11 cellular contexts compared by ENCODE assay signal in the genomic region with DNA sequence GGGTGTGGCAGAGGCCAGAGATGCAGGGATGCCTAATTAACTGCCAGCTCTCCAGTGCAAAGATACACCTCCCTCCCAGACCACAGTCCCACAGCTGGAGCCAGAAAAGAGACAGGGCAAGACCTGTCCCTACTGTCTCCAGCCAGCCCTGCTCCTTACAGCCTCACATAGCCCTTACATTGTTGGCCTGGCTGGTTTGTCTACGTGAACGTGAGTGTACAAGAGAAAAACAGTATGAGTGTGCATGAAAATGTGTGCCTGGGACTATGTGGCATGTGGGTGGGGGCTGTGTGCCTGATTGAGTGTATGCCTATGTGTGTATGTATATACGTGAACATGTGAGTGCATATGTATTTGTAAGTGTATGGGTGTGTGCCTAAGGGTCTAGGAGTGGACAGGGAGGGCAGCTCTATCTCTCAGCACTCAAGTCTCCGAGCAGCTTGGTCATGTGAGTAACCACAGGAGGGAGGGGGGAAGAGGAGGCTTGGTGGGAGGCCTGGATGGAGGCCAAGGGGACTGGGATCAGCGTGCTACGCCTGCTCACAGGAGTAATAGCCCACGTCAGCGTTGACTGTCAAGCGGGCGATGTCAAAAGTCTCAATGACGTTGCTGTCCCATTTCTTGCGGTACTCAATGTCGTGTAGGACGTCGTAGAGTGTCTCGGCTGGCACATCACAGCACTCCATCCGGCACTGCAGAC. TPM values are rescaled to one million over a fixed set of nuclear protein-coding genes. Genes with fewer than 3 reads are reported as not detected.
DNase-seq lines count a peak whose midpoint lies in the region; ATAC-seq and TF ChIP-seq lines count a peak whose summit lies in the region.
"Had no signal": no experiment of that assay in that cellular context is flagged by ENCODE, and none has a peak within 500 bp of the region (broad histone marks: within the 10 kb centered on the region; RNA-seq: fewer than 3 reads in every experiment).

No MANE protein-coding gene starts in this region.

- peak overlapping the region; percentile 33 for H2AK9ac ChIP-seq in IMR-90 (replicated peaks; ENCODE audit: low read depth, low read length, poor library complexity)

- H3K9me3 ChIP-seq in IMR-90 (ENCODE audit: control insufficient read depth, insufficient read depth, low read length) (peaks cover 5% of the 10 kb centered on the region; the same call in 1 of the 2 replicates), smooth muscle cell (replicated peaks; ENCODE audit: low read depth) (no peaks in the 10 kb centered on the region)

- TF ChIP-seq CTCF in IMR-90 (conservative IDR thresholded peaks at IDR 0.05; ENCODE audit: low read depth, low read length) (no peak), smooth muscle cell (IDR thresholded peaks at IDR 0.05; ENCODE audit: borderline replicate concordance, insufficient read depth, poor library complexity, severe bottlenecking) (no peak)

- H3K56ac ChIP-seq in IMR-90 (ENCODE audit: extremely low read depth, insufficient read depth, low read length): no peak overlapping the region

- H3K4me3 ChIP-seq in IMR-90 (ENCODE audit: insufficient read depth, low read depth, low read length): no peak overlapping the region
- H3K4me3 ChIP-seq in smooth muscle cell: no peak overlapping the region
- no peak overlapping the region for H3K4me3 ChIP-seq in H7 (ENCODE audit: insufficient read depth, low read depth, low read length)

- H3K79me2 ChIP-seq in smooth muscle cell (ENCODE audit: low read depth): peaks cover 4% of the 10 kb centered on the region

- H3K23ac ChIP-seq in IMR-90 (ENCODE audit: low read depth, low read length): peak overlapping the region; percentile 25

- H2AFZ ChIP-seq in IMR-90 (replicated peaks; ENCODE audit: low read length, poor library complexity) (peak overlapping the region; percentile 79), smooth muscle cell (ENCODE audit: low read depth) (no peak overlapping the region)

- peak overlapping the region; percentile 55 for H2AK5ac ChIP-seq in IMR-90 (ENCODE audit: low read depth, low read length)

- H4K91ac ChIP-seq in IMR-90 (ENCODE audit: insufficient read depth, low read depth, low read length): peak overlapping the region; percentile 65

- no peaks in the 10 kb centered on the region for H3K36me3 ChIP-seq in IMR-90 (ENCODE audit: control insufficient read depth, insufficient read depth, low read length)
- no peaks in the 10 kb centered on the region for H3K36me3 ChIP-seq in smooth muscle cell (ENCODE audit: low read depth)
- no peaks in the 10 kb centered on the region for H3K36me3 ChIP-seq in H7 (replicated peaks; ENCODE audit: control insufficient read depth, insufficient read depth, low read length)

- peak overlapping the region; percentile 21; the same call in 1 of the 3 replicates for H2BK15ac ChIP-seq in IMR-90 (ENCODE audit: low read depth, low read length)

- TF ChIP-seq POLR2A in IMR-90 (IDR thresholded peaks at IDR 0.05; ENCODE audit: low read depth, low read length): no peak

- peak overlapping the region in 1 of 2 experiments; percentile 76; a peak in 2 of 4 replicates for H4K8ac ChIP-seq in IMR-90 (ENCODE audit: low read depth in 2 of 2, low read length in 2 of 2)

- intact Hi-C loops in IMR-90 (cut with micrococcal nuclease) (loop anchor here (1.0 kb wide), 1 partner anchor 14 kb away; no protein-coding TSS in a partner anchor), Right ventricle myocardium superior (cut with DNase I) (no loop called here)

- dilution Hi-C loops in IMR-90 (cut with HindIII; ENCODE audit: low sequenced_read_pairs, unreplicated experiment): no loop called here

- ATAC-seq in IMR-90 (ENCODE audit: low read depth): peak; percentile 76
- peak; percentile 18 for ATAC-seq in Right ventricle myocardium superior (ENCODE audit: poor library complexity)
- no peak for ATAC-seq in HG02852 (IDR thresholded peaks at IDR 0.05; ENCODE audit: unreplicated experiment)
- ATAC-seq in GM19463 (IDR thresholded peaks at IDR 0.05; ENCODE audit: unreplicated experiment): no peak

- H3K4ac ChIP-seq in IMR-90 (ENCODE audit: low read depth, low read length): peak overlapping the region; percentile 37

- H3K79me1 ChIP-seq in IMR-90 (ENCODE audit: low read depth in 1 of 2, low read length in 2 of 2): peaks cover 0 to 12% of the 10 kb centered on the region in 2 experiments; a peak in 1 of 4 replicates

- H3K27me3 ChIP-seq in IMR-90 (ENCODE audit: control insufficient read depth, insufficient read depth, low read length) (no peaks in the 10 kb centered on the region), smooth muscle cell (ENCODE audit: low read depth) (no peaks in the 10 kb centered on the region), H7 (ENCODE audit: control insufficient read depth, insufficient read depth, low read length) (no peaks in the 10 kb centered on the region)

- peak overlapping the region; percentile 44 for H3K4me2 ChIP-seq in IMR-90 (ENCODE audit: low read depth, low read length)
- no peak overlapping the region for H3K4me2 ChIP-seq in smooth muscle cell

- H3K27ac ChIP-seq in IMR-90 (ENCODE audit: insufficient read depth, low read length) (no peak overlapping the region), smooth muscle cell (ENCODE audit: low read depth) (peak overlapping the region; percentile 75)

- no peaks in the 10 kb centered on the region for H4K20me1 ChIP-seq in IMR-90 (ENCODE audit: insufficient read depth, low read length)
- no peaks in the 10 kb centered on the region for H4K20me1 ChIP-seq in smooth muscle cell (ENCODE audit: low read depth)

- no peaks in the 10 kb centered on the region for H3F3A ChIP-seq in smooth muscle cell (ENCODE audit: low read depth)

- H3K9me1 ChIP-seq in IMR-90 (ENCODE audit: insufficient read depth, low read length): peaks cover 16% of the 10 kb centered on the region

- WGBS in IMR-90 (ENCODE audit: extremely low coverage in 2 of 2, insufficient read length in 1 of 2), 2 experiments: 15% methylated on average over 9 of the region's 17 CpGs; no CpG with 5 or more reads in 1 of the 2 experiments
- WGBS in smooth muscle cell (ENCODE audit: low lambda C conversion rate): 79% methylated on average over 17 of the region's 17 CpGs

- CTCF ChIA-PET in IMR-90 (lab: Yijun Ruan, JAX): interaction anchor here (1.3 kb wide), 1 partner anchor 33 kb away, joined by 4 read pairs; no protein-coding TSS in a partner anchor

- peak overlapping the region; percentile 11; the same call in 1 of the 2 replicates for H3K18ac ChIP-seq in IMR-90 (ENCODE audit: low read depth, low read length)

- peak overlapping the region; percentile 24; the same call in 1 of the 2 replicates for H4K5ac ChIP-seq in IMR-90 (ENCODE audit: low read depth, low read length)

- no peak overlapping the region for H3K9ac ChIP-seq in IMR-90 (ENCODE audit: low read depth, low read length)
- peak overlapping the region; percentile 38 for H3K9ac ChIP-seq in smooth muscle cell (ENCODE audit: low read depth)

- H2BK120ac ChIP-seq in IMR-90 (ENCODE audit: low read depth, low read length): peak overlapping the region; percentile 61

- no peak for TF ChIP-seq RAD21 in IMR-90 (IDR thresholded peaks at IDR 0.05; ENCODE audit: low read length)

- no TSS peak for BruUV-seq in IMR-90 (replicated peaks; lab: Mats Ljungman, UMichigan)

- peak overlapping the region; percentile 65; the same call in 1 of the 2 replicates for H2BK20ac ChIP-seq in IMR-90 (ENCODE audit: low read depth, low read length)

- peak overlapping the region; percentile 84 for H3K14ac ChIP-seq in IMR-90 (replicated peaks; ENCODE audit: low read depth, low read length)

- H3K4me1 ChIP-seq in IMR-90 (ENCODE audit: control insufficient read depth, insufficient read depth, low read length) (peaks cover 13% of the 10 kb centered on the region), smooth muscle cell (ENCODE audit: low read depth) (no peaks in the 10 kb centered on the region)

- DNase-seq in IMR-90: peak; percentile 96
- peak; percentile 91 for DNase-seq in SHP77 treated with DMSO at 0.1 percent for 48 hours (lab: John Stamatoyannopoulos, UW)
- peak; percentile 51 for DNase-seq in Right ventricle myocardium superior
- no peak for DNase-seq in smooth muscle cell (lab: John Stamatoyannopoulos, UW; ENCODE audit: unreplicated experiment)
- DNase-seq in H7: no peak
- DNase-seq in OCI-M2 (lab: John Stamatoyannopoulos, UW; ENCODE audit: unreplicated experiment): no peak
- DNase-seq: activated gamma-delta T cell treated with Interleukin-2 at 50 U/mL for 16 hours, KBM-7, occipital lobe had no signal

- peak overlapping the region; percentile 59 for H2BK5ac ChIP-seq in IMR-90 (ENCODE audit: low read depth, low read length, poor library complexity, severe bottlenecking)

- POLR2A ChIA-PET in IMR-90 (lab: Charles Lee; ENCODE audit: unreplicated experiment): no interaction called here

- in situ Hi-C loops in IMR-90 (cut with MboI; ENCODE audit: low sequenced_read_pairs): no loop called here

RNA-seq across cellular contexts. Expression of gene ARAP1, which starts 6.6 kb away (rescaled TPM):
- 37.6 and 38.0 TPM in 2 replicates for total RNA-seq in IMR-90 (2012; rRNA removed)
- polyA plus RNA-seq in IMR-90 (2012; rRNA removed): 59.4 and 63.1 TPM in 2 replicates
- polyA plus RNA-seq in IMR-90 (2012; cell fraction: cytosol; rRNA removed): 42.2 and 63.5 TPM in 2 replicates
- 119 and 357 TPM in 2 replicates for polyA plus RNA-seq in IMR-90 (2012; cell fraction: nucleus; rRNA removed; ENCODE audit: low replicate concordance)
- 58.0 TPM for total RNA-seq in Right ventricle myocardium superior
- 45.2 and 65.3 TPM in 2 replicates for total RNA-seq in smooth muscle cell
- polyA plus RNA-seq in smooth muscle cell: 45.6 and 54.2 TPM in 2 replicates
- total RNA-seq in H7 (2014; rRNA removed; shearing (Covaris generic)): 85.2 and 85.5 TPM in 2 replicates

RNA-seq across cellular contexts. Expression of gene STARD10, which starts 35.0 kb away (rescaled TPM):
- total RNA-seq in IMR-90 (2012; rRNA removed): 22.2 and 23.8 TPM in 2 replicates
- 32.9 and 37.4 TPM in 2 replicates for polyA plus RNA-seq in IMR-90 (2012; rRNA removed)
- 51.8 and 54.8 TPM in 2 replicates for polyA plus RNA-seq in IMR-90 (2012; cell fraction: cytosol; rRNA removed)
- polyA plus RNA-seq in IMR-90 (2012; cell fraction: nucleus; rRNA removed; ENCODE audit: low replicate concordance): 18.7 and 29.9 TPM in 2 replicates
- 117 TPM for total RNA-seq in Right ventricle myocardium superior
- 87.7 and 113 TPM in 2 replicates for total RNA-seq in smooth muscle cell
- polyA plus RNA-seq in smooth muscle cell: 130 and 249 TPM in 2 replicates
- 19.3 and 26.8 TPM in 2 replicates for total RNA-seq in H7 (2014; rRNA removed; shearing (Covaris generic))

RNA-seq across cellular contexts. Expression of gene ATG16L2, which starts 55.4 kb away (rescaled TPM):
- total RNA-seq in IMR-90 (2012; rRNA removed) (1.3 and 1.4 TPM in 2 replicates), Right ventricle myocardium superior (16.8 TPM), smooth muscle cell (3.1 and 9.3 TPM in 2 replicates)
- polyA plus RNA-seq in IMR-90 (2012; rRNA removed) (12.2 and 12.7 TPM in 2 replicates), smooth muscle cell (7.4 and 16.1 TPM in 2 replicates)
- polyA plus RNA-seq in IMR-90 (2012; cell fraction: cytosol; rRNA removed): 2.9 and 5.8 TPM in 2 replicates
- polyA plus RNA-seq in IMR-90 (2012; cell fraction: nucleus; rRNA removed; ENCODE audit: low replicate concordance): 186 and 227 TPM in 2 replicates
- total RNA-seq in H7 (2014; rRNA removed; shearing (Covaris generic)): 6.2 and 16.0 TPM in 2 replicates

Comparison
In these comparisons a context has a peak if more than half of its experiments do, and no peak if none do; other contexts are left out.
1. ATAC-seq: peak in IMR-90 (single experiment) and Right ventricle myocardium superior (single experiment); none in HG02852 (single experiment) and GM19463 (single experiment).
2. DNase-seq: peak in IMR-90 (single experiment), SHP77 treated with DMSO at 0.1 percent for 48 hours (single experiment) and Right ventricle myocardium superior (single experiment); none in smooth muscle cell (single experiment), H7 (single experiment) and OCI-M2 (single experiment).